ENCODE assay signal across 22 cellular contexts in genomic region chr12:131864469-131864868, GRCh38.
"Had no signal": no experiment of that assay in that cellular context is flagged by ENCODE, and none has a peak within 500 bp of the region (broad histone marks: within the 10 kb centered on the region; RNA-seq: fewer than 3 reads in every experiment).

No MANE protein-coding gene starts in this region.

- H3K27ac ChIP-seq: ascending aorta, body of pancreas, SJCRH30 had no signal

- H3K27ac Mint-ChIP-seq: activated CD8-positive, alpha-beta T cell treated with anti-CD3 and anti-CD28 coated beads for 36 hours; activated naive CD4-positive, alpha-beta T cell treated with anti-CD3 and anti-CD28 coated beads, Interleukin-2, amount 50 U/mL, for 24 hours; activated naive CD8-positive, alpha-beta T cell treated with anti-CD3 and anti-CD28 coated beads, Interleukin-2, amount 50 U/mL, for 24 hours had no signal

- H3K36me3 ChIP-seq: ascending aorta, SJCRH30 had no signal

- H3K36me3 Mint-ChIP-seq: activated naive CD4-positive, alpha-beta T cell treated with anti-CD3 and anti-CD28 coated beads, Interleukin-2, amount 50 U/mL, for 24 hours had no signal

- H3K4me1 ChIP-seq: ascending aorta, body of pancreas, SJCRH30 had no signal

- DNase-seq: activated CD4-positive, alpha-beta T cell treated with anti-CD3 and anti-CD28 coated beads for 4 hours; activated CD8-positive, alpha-beta memory T cell treated with anti-CD3 and anti-CD28 coated beads, Interleukin-2, amount 50 U/mL, for 48 hours; activated CD8-positive, alpha-beta T cell treated with anti-CD3 and anti-CD28 coated beads for 36 hours; activated effector memory CD4-positive, alpha-beta T cell treated with Interleukin-2 at 50 U/mL for 16 hours; activated naive CD4-positive, alpha-beta T cell; activated naive CD8-positive, alpha-beta T cell treated with anti-CD3 and anti-CD28 coated beads, Interleukin-2, amount 50 U/mL, for 24 hours; activated T-cell treated with anti-CD3 and anti-CD28 coated beads, Interleukin-2, amount 50 U/mL, for 1 hour; amniotic stem cell; body of pancreas; central memory CD4-positive, alpha-beta T cell; Kasumi-1; KBM-7; NCI-H187 treated with DMSO at 0.1 percent for 48 hours; NCI-H2081 treated with DMSO at 0.1 percent for 48 hours; NCI-H446; Right ventricle myocardium superior; RPMI8226; SJCRH30 had no signal

- H3K4me3 Mint-ChIP-seq: activated CD8-positive, alpha-beta T cell treated with anti-CD3 and anti-CD28 coated beads for 36 hours; activated naive CD4-positive, alpha-beta T cell treated with anti-CD3 and anti-CD28 coated beads, Interleukin-2, amount 50 U/mL, for 24 hours; activated naive CD8-positive, alpha-beta T cell treated with anti-CD3 and anti-CD28 coated beads, Interleukin-2, amount 50 U/mL, for 24 hours had no signal

- H3K9ac ChIP-seq: SK-N-SH had no signal

- ATAC-seq: activated CD4-positive, CD25-positive, alpha-beta regulatory T cell treated with anti-CD3 and anti-CD28 coated beads, Interleukin-2, amount 50 U/mL, for 24 hours; activated CD8-positive, alpha-beta T cell treated with anti-CD3 and anti-CD28 coated beads for 36 hours; activated naive CD8-positive, alpha-beta T cell treated with anti-CD3 and anti-CD28 coated beads, Interleukin-2, amount 50 U/mL, for 24 hours; body of pancreas had no signal

- H3K4me3 ChIP-seq: ascending aorta, body of pancreas, SJCRH30 had no signal

- H3K4me1 Mint-ChIP-seq: activated naive CD8-positive, alpha-beta T cell treated with anti-CD3 and anti-CD28 coated beads, Interleukin-2, amount 50 U/mL, for 24 hours had no signal

- H3K9me3 ChIP-seq: ascending aorta, body of pancreas, SJCRH30, SK-N-SH had no signal

- H3K27me3 Mint-ChIP-seq: activated naive CD4-positive, alpha-beta T cell treated with anti-CD3 and anti-CD28 coated beads, Interleukin-2, amount 50 U/mL, for 24 hours; activated naive CD8-positive, alpha-beta T cell treated with anti-CD3 and anti-CD28 coated beads, Interleukin-2, amount 50 U/mL, for 24 hours had no signal

- H3K9me3 Mint-ChIP-seq: activated CD8-positive, alpha-beta T cell treated with anti-CD3 and anti-CD28 coated beads for 36 hours; activated naive CD4-positive, alpha-beta T cell treated with anti-CD3 and anti-CD28 coated beads, Interleukin-2, amount 50 U/mL, for 24 hours; activated naive CD8-positive, alpha-beta T cell treated with anti-CD3 and anti-CD28 coated beads, Interleukin-2, amount 50 U/mL, for 24 hours had no signal

- H3K27me3 ChIP-seq: ascending aorta, body of pancreas had no signal

- H3K4me2 ChIP-seq: SK-N-SH had no signal
